Comparison of ENCODE assay signal across 1 cellular context in genomic region chr3:49867871-49868321, GRCh38.
TF ChIP-seq lines count a peak whose summit lies in the region.

No MANE protein-coding gene starts in this region.

TF ChIP-seq in endothelial cell of umbilical vein, 7 proteins besides CTCF, POLR2A, EP300 and RAD21:
- TF ChIP-seq EZH2 (IDR thresholded peaks at IDR 0.05; ENCODE audit: borderline replicate concordance, low read depth, low read length, severe bottlenecking), result no peak
- TF ChIP-seq MYC (IDR thresholded peaks at IDR 0.05; ENCODE audit: low read depth, low read length), result no peak
- no peak for TF ChIP-seq GATA2 (IDR thresholded peaks at IDR 0.05; ENCODE audit: insufficient read depth, insufficient read length, low read depth, low read length)
- TF ChIP-seq FOS (IDR thresholded peaks at IDR 0.05; ENCODE audit: borderline replicate concordance, insufficient read depth, low read length), result no peak
- TF ChIP-seq JUN (IDR thresholded peaks at IDR 0.05; ENCODE audit: borderline replicate concordance, insufficient read depth, insufficient read length, low read depth), result no peak
- no peak for TF ChIP-seq POLR2AphosphoS5 (IDR thresholded peaks at IDR 0.05; ENCODE audit: insufficient read depth, low read depth, low read length)
- no peak for TF ChIP-seq MAX (IDR thresholded peaks at IDR 0.05; ENCODE audit: insufficient read depth, insufficient read length)
